ENCODE assay signal across 28 cellular contexts in genomic region chr2:168949324-168949723, GRCh38. TPM values are rescaled to one million over a fixed set of nuclear protein-coding genes. Genes with fewer than 3 reads are reported as not detected.
"Had no signal": no experiment of that assay in that cellular context is flagged by ENCODE, and none has a peak within 500 bp of the region (broad histone marks: within the 10 kb centered on the region; RNA-seq: fewer than 3 reads in every experiment).

No MANE protein-coding gene starts in this region.

- H3K9me3 ChIP-seq: esophagus squamous epithelium, gastrocnemius medialis had no signal

- H3K27ac ChIP-seq: epithelial cell of prostate, esophagus squamous epithelium, gastrocnemius medialis, heart right ventricle, left lung, lower lobe of right lung had no signal

- H3K4me3 ChIP-seq: esophagus squamous epithelium, gastrocnemius medialis, heart right ventricle, left lung, lower lobe of right lung, mucosa of descending colon had no signal

- H3K27me3 ChIP-seq: gastrocnemius medialis, heart right ventricle, left lung had no signal

- H3K36me3 ChIP-seq: esophagus squamous epithelium, gastrocnemius medialis, heart right ventricle, left lung, lower lobe of right lung had no signal

- H3K4me1 ChIP-seq: esophagus squamous epithelium, gastrocnemius medialis, heart right ventricle, left lung, lower lobe of right lung had no signal

- FAIRE-seq: endometrium had no signal

- ATAC-seq: esophagus mucosa; gastrocnemius medialis; heart right ventricle; left cardiac atrium; left ventricle myocardium superior; naive thymus-derived CD8-positive, alpha-beta T cell had no signal

- DNase-seq: cortex of kidney; effector CD8-positive, alpha-beta T cell; endodermal cell; esophagus squamous epithelium; foreskin melanocyte; gastrocnemius medialis; glutamatergic neuron; head of caudate nucleus; heart right ventricle; hippocampal formation; left cardiac atrium; left lung; left ventricle myocardium superior; lower lobe of right lung; mucosa of descending colon; naive B cell had no signal

RNA-seq across cellular contexts. Expression of gene G6PC2, which starts 48.2 kb away (rescaled TPM):
- total RNA-seq: dermis microvascular lymphatic vessel endothelial cell; endodermal cell; esophagus mucosa; esophagus squamous epithelium; gastrocnemius medialis; glomerular endothelial cell; kidney epithelial cell; left cardiac atrium; left lung; left ventricle myocardium superior; lower leg skin; lower lobe of right lung; lung microvascular endothelial cell; mesothelial cell of epicardium; mucosa of descending colon; myocyte; naive thymus-derived CD8-positive, alpha-beta T cell had no signal
- polyA plus RNA-seq: heart right ventricle; keratinocyte; naive thymus-derived CD8-positive, alpha-beta T cell had no signal

RNA-seq across cellular contexts. Expression of gene SPC25, which starts 59.1 kb away (rescaled TPM):
- total RNA-seq: gastrocnemius medialis had no signal
- polyA plus RNA-seq: naive thymus-derived CD8-positive, alpha-beta T cell had no signal
